15 cellular contexts compared by ENCODE assay signal in genomic region chr17:42706732-42707131, GRCh38. TPM values are rescaled to one million over a fixed set of nuclear protein-coding genes. Genes with fewer than 3 reads are reported as not detected.
DNase-seq lines count a peak whose midpoint lies in the region; ATAC-seq and TF ChIP-seq lines count a peak whose summit lies in the region.
"Had no signal": no experiment of that assay in that cellular context is flagged by ENCODE, and none has a peak within 500 bp of the region (broad histone marks: within the 10 kb centered on the region; RNA-seq: fewer than 3 reads in every experiment).

No MANE protein-coding gene starts in this region.

- no peak for TF ChIP-seq CTCF in GM23338 (conservative IDR thresholded peaks at IDR 0.05; ENCODE audit: low read depth in 2 of 2)

- peak; percentile 32 to 68 for ATAC-seq in activated T-cell treated with anti-CD3 and anti-CD28 coated beads, Interleukin-2, amount 50 U/mL, for 4 hours
- no peak for ATAC-seq in HG03521 (IDR thresholded peaks at IDR 0.05; ENCODE audit: unreplicated experiment)
- ATAC-seq in GM23338: no peak
- ATAC-seq: heart right ventricle, left ventricle myocardium superior had no signal

- no peaks in the 10 kb centered on the region for H3K27me3 Mint-ChIP-seq in activated T-cell treated with anti-CD3 and anti-CD28 coated beads, Interleukin-2, amount 50 U/mL, for 4 hours (ENCODE audit: low read depth)
- no peaks in the 10 kb centered on the region for H3K27me3 Mint-ChIP-seq in GM23338 (ENCODE audit: insufficient read depth, low read depth, poor library complexity)

- peaks cover 58% of the 10 kb centered on the region for H3K36me3 Mint-ChIP-seq in activated T-cell treated with anti-CD3 and anti-CD28 coated beads, Interleukin-2, amount 50 U/mL, for 4 hours (ENCODE audit: insufficient read depth)
- peaks cover 48% of the 10 kb centered on the region for H3K36me3 Mint-ChIP-seq in GM23338 (ENCODE audit: low read depth)

- H3F3A ChIP-seq in GM23338 (replicated peaks; ENCODE audit: low read depth): no peaks in the 10 kb centered on the region

- no peaks in the 10 kb centered on the region for H3K4me1 ChIP-seq in GM23338 (ENCODE audit: insufficient read depth)
- H3K4me1 ChIP-seq: heart right ventricle had no signal

- H3K9me2 ChIP-seq in GM23338 (ENCODE audit: insufficient read depth): no peaks in the 10 kb centered on the region

- no peak overlapping the region for H3K4me3 Mint-ChIP-seq in activated T-cell treated with anti-CD3 and anti-CD28 coated beads, Interleukin-2, amount 50 U/mL, for 4 hours
- no peak overlapping the region for H3K4me3 Mint-ChIP-seq in GM23338
- H3K4me3 Mint-ChIP-seq: brain had no signal

- H3K79me2 ChIP-seq in GM23338 (replicated peaks; ENCODE audit: insufficient read depth): no peaks in the 10 kb centered on the region

- H3K9me3 Mint-ChIP-seq in activated T-cell treated with anti-CD3 and anti-CD28 coated beads, Interleukin-2, amount 50 U/mL, for 4 hours: no peaks in the 10 kb centered on the region
- H3K9me3 Mint-ChIP-seq in GM23338: no peaks in the 10 kb centered on the region; the same call in 2 of the 3 replicates
- H3K9me3 Mint-ChIP-seq: brain had no signal

- H3K4me2 ChIP-seq in GM23338: no peak overlapping the region
- H3K4me2 ChIP-seq: BLaER1 treated with 17β-estradiol and CSF1 and Interleukin-3, amounts not matched to agents 10 nM and 100 nM had no signal

- peaks cover 40% of the 10 kb centered on the region for H3K4me1 Mint-ChIP-seq in activated T-cell treated with anti-CD3 and anti-CD28 coated beads, Interleukin-2, amount 50 U/mL, for 4 hours (ENCODE audit: low read depth)
- H3K4me1 Mint-ChIP-seq in GM23338: no peaks in the 10 kb centered on the region
- H3K4me1 Mint-ChIP-seq: brain had no signal

- H2AFZ ChIP-seq in GM23338: no peak overlapping the region

- DNase-seq in GDM1 (lab: John Stamatoyannopoulos, UW) (peak; percentile 79), T-helper 2 cell (peak; percentile 29 to 96 (median 53)), DMS79 (lab: John Stamatoyannopoulos, UW) (no peak), putamen (ENCODE audit: low spot score) (no peak), GM23338 (ENCODE audit: low spot score) (no peak)
- no peak for DNase-seq in activated T-cell treated with anti-CD3 and anti-CD28 coated beads, Interleukin-2, amount 50 U/mL, for 4 hours
- peak; percentile 57 for DNase-seq in stimulated activated CD4-positive, alpha-beta T cell treated with anti-CD3 and anti-CD28 coated beads, Interleukin-1b, Interleukin-23, amount 100 ng/mL, for 48 hours
- DNase-seq: heart right ventricle, left ventricle myocardium superior, NCI-H1105, NCI-H524, small intestine had no signal

- H3K36me3 ChIP-seq in GM23338 (ENCODE audit: insufficient read depth): peaks cover 6% of the 10 kb centered on the region; the same call in 1 of the 2 replicates

- no peak overlapping the region for H3K27ac Mint-ChIP-seq in GM23338
- H3K27ac Mint-ChIP-seq: brain had no signal

- no peak overlapping the region for H3K27ac ChIP-seq in GM23338 (ENCODE audit: low read depth)
- H3K27ac ChIP-seq: BLaER1 treated with 17β-estradiol and CSF1 and Interleukin-3, amounts not matched to agents 10 nM and 100 nM; heart right ventricle had no signal

- H3K27me3 ChIP-seq in GM23338 (ENCODE audit: insufficient read depth): no peaks in the 10 kb centered on the region
- H3K27me3 ChIP-seq: BLaER1 treated with 17β-estradiol and CSF1 and Interleukin-3, amounts not matched to agents 10 nM and 100 nM; heart right ventricle had no signal

- no peak overlapping the region for H3K4me3 ChIP-seq in GM23338
- H3K4me3 ChIP-seq: BLaER1 treated with 17β-estradiol and CSF1 and Interleukin-3, amounts not matched to agents 10 nM and 100 nM; heart right ventricle had no signal

- peaks cover 6% of the 10 kb centered on the region; the same call in 1 of the 2 replicates for H4K20me1 ChIP-seq in GM23338 (replicated peaks; ENCODE audit: insufficient read depth)

TF ChIP-seq in GM23338, 12 proteins besides CTCF, POLR2A, EP300 and RAD21 (continues in another document):
- TF ChIP-seq EZH2phosphoT487 (IDR thresholded peaks at IDR 0.05; ENCODE audit: unreplicated experiment) (no peak), ZNF462 (CRISPR knock-in tag; IDR thresholded peaks at IDR 0.05) (no peak), CREB1 (CRISPR knock-in tag; IDR thresholded peaks at IDR 0.05; ENCODE audit: low read depth) (no peak)

RNA-seq across cellular contexts. Expression of gene CNTNAP1, which starts 24.4 kb away (rescaled TPM):
- total RNA-seq in activated T-cell treated with anti-CD3 and anti-CD28 coated beads, Interleukin-2, amount 50 U/mL, for 4 hours: 1 to 10 TPM in 1 of 3 donors, under 1 TPM in 2; 0.73 to 1.3 (median 0.79) TPM
- 2.9 and 5.0 TPM in 2 replicates for total RNA-seq in GM23338 (2014; rRNA removed; shearing (Covaris generic))
- 0.75 and 1.3 TPM in 2 replicates for polyA plus RNA-seq in GM23338 (2016; fragmentation: Nextera tagmentation; extraction: Ambion mirVana)

RNA-seq across cellular contexts. Expression of gene CCR10, which starts 25.1 kb away (rescaled TPM):
- under 1 TPM; 0.25 to 0.43 (median 0.32) TPM for total RNA-seq in activated T-cell treated with anti-CD3 and anti-CD28 coated beads, Interleukin-2, amount 50 U/mL, for 4 hours
- total RNA-seq in GM23338 (2014; rRNA removed; shearing (Covaris generic)): 1.1 and 1.7 TPM in 2 replicates
- polyA plus RNA-seq in GM23338 (2016; fragmentation: Nextera tagmentation; extraction: Ambion mirVana): 2.7 and 3.0 TPM in 2 replicates

RNA-seq across cellular contexts. Expression of gene PLEKHH3, which starts 29.9 kb away (rescaled TPM):
- 1 to 10 TPM in 1 of 3 donors, under 1 TPM in 2; 0.56 to 1.2 (median 0.63) TPM for total RNA-seq in activated T-cell treated with anti-CD3 and anti-CD28 coated beads, Interleukin-2, amount 50 U/mL, for 4 hours
- total RNA-seq in GM23338 (2014; rRNA removed; shearing (Covaris generic)): 24.2 and 24.8 TPM in 2 replicates
- 10.9 and 13.8 TPM in 2 replicates for polyA plus RNA-seq in GM23338 (2016; fragmentation: Nextera tagmentation; extraction: Ambion mirVana)

RNA-seq across cellular contexts. Expression of gene EZH1, which starts 38.1 kb away (rescaled TPM):
- total RNA-seq in activated T-cell treated with anti-CD3 and anti-CD28 coated beads, Interleukin-2, amount 50 U/mL, for 4 hours: 10 to 100 TPM; 22.2 to 26.5 (median 22.6) TPM
- 16.3 and 16.9 TPM in 2 replicates for total RNA-seq in GM23338 (2014; rRNA removed; shearing (Covaris generic))
- 17.5 and 18.0 TPM in 2 replicates for polyA plus RNA-seq in GM23338 (2016; fragmentation: Nextera tagmentation; extraction: Ambion mirVana)

RNA-seq across cellular contexts. Expression of gene TUBG2, which starts 47.6 kb away (rescaled TPM):
- total RNA-seq in activated T-cell treated with anti-CD3 and anti-CD28 coated beads, Interleukin-2, amount 50 U/mL, for 4 hours: 1 to 10 TPM; 5.6 to 7.1 (median 5.9) TPM
- total RNA-seq in GM23338 (2014; rRNA removed; shearing (Covaris generic)): 15.3 and 18.2 TPM in 2 replicates
- 16.5 and 19.0 TPM in 2 replicates for polyA plus RNA-seq in GM23338 (2016; fragmentation: Nextera tagmentation; extraction: Ambion mirVana)

Comparison
In these comparisons a context has a peak if more than half of its experiments do, and no peak if none do; other contexts are left out.
1. DNase-seq: peak in GDM1 (single experiment), T-helper 2 cell (5 of 5) and stimulated activated CD4-positive, alpha-beta T cell treated with anti-CD3 and anti-CD28 coated beads, Interleukin-1b, Interleukin-23, amount 100 ng/mL, for 48 hours (single experiment); none in activated T-cell treated with anti-CD3 and anti-CD28 coated beads, Interleukin-2, amount 50 U/mL, for 4 hours (single experiment), DMS79 (single experiment), putamen (single experiment) and GM23338 (single experiment).
2. ATAC-seq: peak in activated T-cell treated with anti-CD3 and anti-CD28 coated beads, Interleukin-2, amount 50 U/mL, for 4 hours (2 of 2); none in HG03521 (single experiment) and GM23338 (single experiment).
3. RNA of gene PLEKHH3, which starts 29.9 kb away (total RNA-seq): 24.2 to 24.8 TPM in GM23338; 0.56 to 1.2 TPM in activated T-cell treated with anti-CD3 and anti-CD28 coated beads, Interleukin-2, amount 50 U/mL, for 4 hours; every median in the first group is over 10 times any median in the second.